ENCODE assay signal across 10 cellular contexts in the genomic region with DNA sequence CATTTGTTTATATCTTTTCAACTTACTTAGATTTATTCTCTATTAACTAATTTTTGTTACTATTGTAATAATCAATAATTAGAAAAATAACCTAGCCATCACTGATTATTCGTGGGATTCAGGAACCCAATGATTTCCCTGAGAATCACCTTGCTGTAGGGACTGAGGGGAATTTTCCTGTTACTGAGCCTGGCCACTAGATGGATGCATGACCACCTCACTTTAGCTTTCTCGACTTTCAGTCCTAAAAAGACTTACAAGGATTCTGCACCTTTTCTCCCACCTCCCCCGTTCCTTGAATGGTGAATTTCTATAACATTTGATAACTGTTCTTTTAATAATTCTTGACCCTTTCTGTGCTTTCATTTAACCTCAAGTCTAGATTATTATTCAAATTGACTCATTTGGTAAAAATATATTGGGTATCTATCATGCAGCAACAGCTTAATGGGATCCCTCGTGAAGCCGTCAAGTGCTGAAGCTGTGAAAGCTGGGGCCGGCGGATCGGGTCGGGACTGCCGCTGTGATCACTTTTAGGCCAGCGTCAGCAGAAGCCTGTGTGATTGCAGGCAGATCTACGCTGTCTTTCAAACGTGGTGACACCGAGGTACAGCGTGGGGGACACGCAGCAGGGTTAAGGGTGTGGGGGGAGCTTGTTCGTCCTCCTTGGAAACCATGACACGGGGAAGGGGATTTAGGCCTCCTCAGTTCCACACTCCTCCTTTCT. TPM values are rescaled to one million over a fixed set of nuclear protein-coding genes. Genes with fewer than 3 reads are reported as not detected.
DNase-seq lines count a peak whose midpoint lies in the region; ATAC-seq and TF ChIP-seq lines count a peak whose summit lies in the region.
"Had no signal": no experiment of that assay in that cellular context is flagged by ENCODE, and none has a peak within 500 bp of the region (broad histone marks: within the 10 kb centered on the region; RNA-seq: fewer than 3 reads in every experiment).

No MANE protein-coding gene starts in this region.

- no peak overlapping the region for H2BK12ac ChIP-seq in mesenchymal stem cell (ENCODE audit: low read length in 2 of 2)

- H3K18ac ChIP-seq in mesenchymal stem cell (ENCODE audit: low read depth in 1 of 2, low read length in 2 of 2) = no peak overlapping the region

- no peak overlapping the region for H2BK5ac ChIP-seq in mesenchymal stem cell (ENCODE audit: low read depth, low read length, poor library complexity, severe bottlenecking)

- H2BK120ac ChIP-seq in mesenchymal stem cell (ENCODE audit: low read depth, low read length) = no peak overlapping the region

- H3K23ac ChIP-seq in mesenchymal stem cell (ENCODE audit: low read length in 2 of 2) = no peak overlapping the region

- H3K4me1 ChIP-seq in mesenchymal stem cell (ENCODE audit: control insufficient read depth, insufficient read depth, low read depth, low read length) = peaks cover 2% of the 10 kb centered on the region
- H3K4me1 ChIP-seq: SJCRH30 had no signal

- H3K9ac ChIP-seq in mesenchymal stem cell (ENCODE audit: low read length) = no peak overlapping the region

- no peak for ATAC-seq in HG03039 (IDR thresholded peaks at IDR 0.05; ENCODE audit: unreplicated experiment)
- no peak for ATAC-seq in stimulated activated naive CD8-positive, alpha-beta T cell treated with anti-CD3 and anti-CD28 coated beads, Interleukin-15, amount 100 ng/mL, for 72 hours

- TF ChIP-seq CTCF in HFF-Myc (IDR thresholded peaks at IDR 0.05; ENCODE audit: low read depth, low read length, missing control alignments) (peak; percentile 30), astrocyte of the spinal cord (IDR thresholded peaks at IDR 0.05; ENCODE audit: low read depth, low read length) (peak; percentile 50)

- H2AFZ ChIP-seq in mesenchymal stem cell (ENCODE audit: low read depth, low read length) = no peak overlapping the region

- H3K4ac ChIP-seq in mesenchymal stem cell (ENCODE audit: low read depth in 1 of 2, low read length in 2 of 2) = no peak overlapping the region

- no peak overlapping the region for H2BK15ac ChIP-seq in mesenchymal stem cell (ENCODE audit: low read depth, poor library complexity, severe bottlenecking)

- H3K4me3 Mint-ChIP-seq in stimulated activated naive CD8-positive, alpha-beta T cell treated with anti-CD3 and anti-CD28 coated beads, Interleukin-15, amount 100 ng/mL, for 72 hours = no peak overlapping the region

- H3K9me3 Mint-ChIP-seq in stimulated activated naive CD8-positive, alpha-beta T cell treated with anti-CD3 and anti-CD28 coated beads, Interleukin-15, amount 100 ng/mL, for 72 hours = no peaks in the 10 kb centered on the region

- H3K27me3 ChIP-seq in mesenchymal stem cell (ENCODE audit: control insufficient read depth in 1 of 2, insufficient read depth in 1 of 2, low read length in 2 of 2) = peaks cover 0 to 28% of the 10 kb centered on the region in 2 experiments

- H3K4me1 Mint-ChIP-seq in stimulated activated naive CD8-positive, alpha-beta T cell treated with anti-CD3 and anti-CD28 coated beads, Interleukin-15, amount 100 ng/mL, for 72 hours = peaks cover 11% of the 10 kb centered on the region

- no peak overlapping the region for H4K8ac ChIP-seq in mesenchymal stem cell (ENCODE audit: low read length)

- no peaks in the 10 kb centered on the region for H3K36me3 ChIP-seq in mesenchymal stem cell (ENCODE audit: control insufficient read depth in 1 of 2, insufficient read depth in 2 of 2, low read depth in 1 of 2, low read length in 2 of 2)
- H3K36me3 ChIP-seq: SJCRH30 had no signal

- H3K27ac ChIP-seq in mesenchymal stem cell (ENCODE audit: low read length, poor library complexity, severe bottlenecking) = no peak overlapping the region
- H3K27ac ChIP-seq: SJCRH30 had no signal

- H3K27me3 Mint-ChIP-seq in stimulated activated naive CD8-positive, alpha-beta T cell treated with anti-CD3 and anti-CD28 coated beads, Interleukin-15, amount 100 ng/mL, for 72 hours = peaks cover 66% of the 10 kb centered on the region

- in situ Hi-C loops in astrocyte of the spinal cord (cut with HindIII; ENCODE audit: low sequenced_read_pairs) = no loop called here

- H3K14ac ChIP-seq in mesenchymal stem cell (ENCODE audit: low read length in 2 of 2) = no peak overlapping the region

- WGBS in mesenchymal stem cell = 72% methylated on average over 16 of the region's 18 CpGs

- H3K4me2 ChIP-seq in mesenchymal stem cell (ENCODE audit: low read length, poor library complexity, severe bottlenecking) = no peak overlapping the region

- H3K9me3 ChIP-seq in mesenchymal stem cell (ENCODE audit: control insufficient read depth, low read length) = no peaks in the 10 kb centered on the region
- H3K9me3 ChIP-seq: SJCRH30 had no signal

- DNase-seq in COLO829 (ENCODE audit: low spot score) (peak; percentile 8), HFF-Myc (ENCODE audit: extremely low read depth, low read depth) (no peak), astrocyte of the spinal cord (ENCODE audit: low read depth, low spot score) (peak; percentile 24), mesenchymal stem cell (peak; percentile 20), NOMO-1 treated with dmso at 0.1 percent for 144 hours (lab: John Stamatoyannopoulos, UW; ENCODE audit: unreplicated experiment) (no peak), NCI-H1694 (lab: John Stamatoyannopoulos, UW) (no peak)
- DNase-seq in stimulated activated naive CD8-positive, alpha-beta T cell treated with anti-CD3 and anti-CD28 coated beads, Interleukin-15, amount 100 ng/mL, for 72 hours = no peak
- DNase-seq: effector CD4-positive, alpha-beta T cell had no signal

- no peak overlapping the region for H2AK5ac ChIP-seq in mesenchymal stem cell (ENCODE audit: low read length, severe bottlenecking)

- H4K91ac ChIP-seq in mesenchymal stem cell (ENCODE audit: low read length) = no peak overlapping the region

- no peaks in the 10 kb centered on the region for H3K79me1 ChIP-seq in mesenchymal stem cell (replicated peaks; ENCODE audit: low read length, poor library complexity, severe bottlenecking)

- no peak overlapping the region for H3K27ac Mint-ChIP-seq in stimulated activated naive CD8-positive, alpha-beta T cell treated with anti-CD3 and anti-CD28 coated beads, Interleukin-15, amount 100 ng/mL, for 72 hours

- H3K4me3 ChIP-seq in HFF-Myc (replicated peaks; ENCODE audit: low read depth, low read length) = no peak overlapping the region
- H3K4me3 ChIP-seq in astrocyte of the spinal cord (ENCODE audit: low read depth, low read length) = no peak overlapping the region
- H3K4me3 ChIP-seq in mesenchymal stem cell (ENCODE audit: insufficient read depth in 1 of 2, low read depth in 1 of 2, low read length in 2 of 2) = no peak overlapping the region
- H3K4me3 ChIP-seq: SJCRH30 had no signal

RNA-seq across cellular contexts. Expression of gene TMEM18, which starts 38.8 kb away (rescaled TPM):
- polyA plus RNA-seq in mesenchymal stem cell (2013, experiment 1 of 2) = 21.7 TPM
- 23.6 TPM for polyA plus RNA-seq in mesenchymal stem cell (2013, experiment 2 of 2)

Comparison
In these comparisons a context has a peak if more than half of its experiments do, and no peak if none do; other contexts are left out.
1. DNase-seq: peak in COLO829 (single experiment), astrocyte of the spinal cord (single experiment) and mesenchymal stem cell (single experiment); none in HFF-Myc (single experiment), NOMO-1 treated with dmso at 0.1 percent for 144 hours (single experiment), NCI-H1694 (single experiment) and stimulated activated naive CD8-positive, alpha-beta T cell treated with anti-CD3 and anti-CD28 coated beads, Interleukin-15, amount 100 ng/mL, for 72 hours (0 of 2).